Comparison of ENCODE assay signal across 16 cellular contexts in the genomic region with DNA sequence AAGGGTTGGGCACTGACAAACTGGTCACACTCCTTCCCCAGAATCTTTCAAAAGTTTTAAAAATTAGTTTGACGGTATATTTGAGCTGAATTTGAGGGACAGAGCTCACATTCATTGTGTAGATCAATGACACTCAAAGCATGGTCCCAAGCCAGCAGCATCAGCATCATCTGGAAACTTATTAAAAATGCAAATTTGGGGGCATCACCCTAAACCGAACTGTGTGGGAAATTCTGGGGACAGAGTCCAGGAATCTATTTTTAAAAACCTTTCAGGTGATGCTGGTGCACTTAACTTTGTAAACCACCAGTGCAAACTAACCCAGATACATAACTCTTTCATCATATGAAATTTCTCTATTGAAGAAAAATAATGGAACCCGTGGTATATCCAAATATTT. TPM values are rescaled to one million over a fixed set of nuclear protein-coding genes. Genes with fewer than 3 reads are reported as not detected.
A peak's percentile ranks its signal among the peaks of the same experiment; 100 is the strongest.
DNase-seq lines count a peak whose midpoint lies in the region; ATAC-seq and TF ChIP-seq lines count a peak whose summit lies in the region.
"Had no signal": no experiment of that assay in that cellular context is flagged by ENCODE, and none has a peak within 500 bp of the region (broad histone marks: within the 10 kb centered on the region; RNA-seq: fewer than 3 reads in every experiment).

No MANE protein-coding gene starts in this region.

- in situ Hi-C loops in GM23248 (cut with MboI), result no loop called here

- POLR2A ChIA-PET in activated CD4-positive, alpha-beta T cell treated with anti-CD3 and anti-CD28 coated beads, Interleukin-2, amount 10 ng/mL, durations not matched to agents 7 days and 5 days (lab: Charles Lee), result no interaction called here

- no peak overlapping the region for H3K4me2 ChIP-seq in GM23248 (ENCODE audit: unreplicated experiment)

- H4K20me1 ChIP-seq in GM23248 (ENCODE audit: insufficient read depth), result no peaks in the 10 kb centered on the region

- 12 to 19% methylated on average over 3 of the region's 3 CpGs for WGBS in GM23248 (ENCODE audit: low coverage in 1 of 2, low lambda C conversion rate in 2 of 2, missing lambda C conversion rate in 2 of 2), 2 experiments

- no peaks in the 10 kb centered on the region for H3K27me3 ChIP-seq in GM23248 (replicated peaks; ENCODE audit: insufficient read depth)
- no peaks in the 10 kb centered on the region for H3K27me3 ChIP-seq in RWPE2 (ENCODE audit: insufficient read depth, poor library complexity, severe bottlenecking)
- H3K27me3 ChIP-seq: BE2C had no signal

- no peaks in the 10 kb centered on the region for H3K4me1 Mint-ChIP-seq in activated CD4-positive, alpha-beta T cell treated with anti-CD3 and anti-CD28 coated beads, Interleukin-2, amount 10 ng/mL, durations not matched to agents 7 days and 5 days
- H3K4me1 Mint-ChIP-seq: H9 had no signal

- H3K9me2 ChIP-seq in GM23248 (ENCODE audit: insufficient read depth), result no peaks in the 10 kb centered on the region

- H3K27ac ChIP-seq in GM23248 (peak overlapping the region; percentile 59), RWPE2 (ENCODE audit: poor library complexity, severe bottlenecking) (peak overlapping the region; percentile 75)
- H3K27ac ChIP-seq: C4-2B, HL-60 had no signal

- H3K27ac Mint-ChIP-seq in activated CD4-positive, alpha-beta T cell treated with anti-CD3 and anti-CD28 coated beads, Interleukin-2, amount 10 ng/mL, durations not matched to agents 7 days and 5 days, result no peak overlapping the region
- H3K27ac Mint-ChIP-seq: CD4-positive, alpha-beta memory T cell; H9 had no signal

- H3K36me3 ChIP-seq in GM23248 (ENCODE audit: low read depth) (no peaks in the 10 kb centered on the region), RWPE2 (ENCODE audit: low read depth) (no peaks in the 10 kb centered on the region)
- H3K36me3 ChIP-seq: BE2C had no signal

- CTCF ChIA-PET in activated CD4-positive, alpha-beta T cell treated with anti-CD3 and anti-CD28 coated beads, Interleukin-2, amount 10 ng/mL, durations not matched to agents 7 days and 5 days (lab: Charles Lee), result no interaction called here

- H3K4me1 ChIP-seq in GM23248 (ENCODE audit: insufficient read depth) (peaks cover 61% of the 10 kb centered on the region), RWPE2 (ENCODE audit: insufficient read depth, poor library complexity, severe bottlenecking) (peaks cover 45% of the 10 kb centered on the region)
- H3K4me1 ChIP-seq: BE2C had no signal

- no peaks in the 10 kb centered on the region for H3K79me2 ChIP-seq in GM23248 (ENCODE audit: insufficient read depth)

- H3K4me3 ChIP-seq in GM23248, result no peak overlapping the region
- H3K4me3 ChIP-seq in RWPE2 (ENCODE audit: severe bottlenecking), result no peak overlapping the region

- no peak for DNase-seq in GM23248
- no peak for DNase-seq in RWPE2 (ENCODE audit: low spot score)
- no peak for DNase-seq in activated CD4-positive, alpha-beta T cell treated with anti-CD3 and anti-CD28 coated beads, Interleukin-2, amount 10 ng/mL, durations not matched to agents 7 days and 5 days
- DNase-seq in dedifferentiated amniotic fluid mesenchymal stem cell (ENCODE audit: extremely low spot score), result no peak
- no peak for DNase-seq in activated naive CD4-positive, alpha-beta T cell treated with anti-CD3 and anti-CD28 coated beads, Interleukin-2, amount 50 U/mL, for 16 hours
- DNase-seq: BE2C; CD4-positive, alpha-beta memory T cell; DMS153; DMS79 treated with DMSO at 0.1 percent for 48 hours; EL; GOT3; H9 had no signal

- peaks cover 48% of the 10 kb centered on the region for H3F3A ChIP-seq in GM23248 (ENCODE audit: insufficient read depth)

- no peaks in the 10 kb centered on the region for H3K36me3 Mint-ChIP-seq in activated CD4-positive, alpha-beta T cell treated with anti-CD3 and anti-CD28 coated beads, Interleukin-2, amount 10 ng/mL, durations not matched to agents 7 days and 5 days (ENCODE audit: low read depth)
- H3K36me3 Mint-ChIP-seq: CD4-positive, alpha-beta memory T cell had no signal

- H3K9ac ChIP-seq in GM23248, result no peak overlapping the region

- ATAC-seq in GM18870 (IDR thresholded peaks at IDR 0.05; ENCODE audit: unreplicated experiment) (peak; percentile 48), RWPE2 (ENCODE audit: low read depth) (no peak), GM18498 (IDR thresholded peaks at IDR 0.05; ENCODE audit: unreplicated experiment) (no peak)

- H3K9me3 Mint-ChIP-seq in activated CD4-positive, alpha-beta T cell treated with anti-CD3 and anti-CD28 coated beads, Interleukin-2, amount 10 ng/mL, durations not matched to agents 7 days and 5 days, result no peaks in the 10 kb centered on the region
- H3K9me3 Mint-ChIP-seq: CD4-positive, alpha-beta memory T cell; H9 had no signal

- H3K4me3 Mint-ChIP-seq in activated CD4-positive, alpha-beta T cell treated with anti-CD3 and anti-CD28 coated beads, Interleukin-2, amount 10 ng/mL, durations not matched to agents 7 days and 5 days, result no peak overlapping the region
- H3K4me3 Mint-ChIP-seq: CD4-positive, alpha-beta memory T cell; H9 had no signal

- H3K27me3 Mint-ChIP-seq in activated CD4-positive, alpha-beta T cell treated with anti-CD3 and anti-CD28 coated beads, Interleukin-2, amount 10 ng/mL, durations not matched to agents 7 days and 5 days, result peaks cover 69% of the 10 kb centered on the region

- no peak for TF ChIP-seq CTCF in RWPE2 (IDR thresholded peaks at IDR 0.05; ENCODE audit: poor library complexity, severe bottlenecking)

- no peak overlapping the region for H2AFZ ChIP-seq in GM23248

- no peaks in the 10 kb centered on the region for H3K9me3 ChIP-seq in GM23248 (ENCODE audit: low read depth)
- H3K9me3 ChIP-seq in RWPE2 (ENCODE audit: severe bottlenecking), result no peaks in the 10 kb centered on the region
- H3K9me3 ChIP-seq: BE2C had no signal

RNA-seq across cellular contexts. Expression of gene MTAP, which starts 58.1 kb away (rescaled TPM):
- 26.7 and 29.8 TPM in 2 replicates for total RNA-seq in GM23248 (2014; rRNA removed; shearing (Covaris generic))
- 44.8 and 47.8 TPM in 2 replicates for polyA plus RNA-seq in GM23248 (2016; fragmentation: Nextera tagmentation; extraction: Ambion mirVana)
- 10 to 100 TPM; 51.8 to 57.4 TPM for total RNA-seq in activated CD4-positive, alpha-beta T cell treated with anti-CD3 and anti-CD28 coated beads, Interleukin-2, amount 10 ng/mL, durations not matched to agents 7 days and 5 days
